1 cellular context compared by ENCODE assay signal in the genomic region with DNA sequence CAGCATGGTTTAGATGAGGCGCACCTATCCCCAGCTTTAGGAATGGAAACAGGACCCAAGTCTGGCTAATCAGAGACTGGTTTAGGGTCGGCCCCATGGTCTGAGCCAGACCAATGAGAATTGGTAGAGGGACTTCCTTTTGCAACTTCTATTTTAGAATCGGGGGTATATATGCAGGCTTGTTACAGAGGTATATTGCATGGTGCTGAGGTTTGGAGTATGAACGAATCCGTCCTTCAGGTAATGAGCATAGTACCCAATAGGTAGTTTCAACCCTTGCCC.
TF ChIP-seq lines count a peak whose summit lies in the region.

No MANE protein-coding gene starts in this region.

TF ChIP-seq in K562, 482 proteins besides CTCF, POLR2A, EP300 and RAD21:
- TF ChIP-seq, protein P1, sequence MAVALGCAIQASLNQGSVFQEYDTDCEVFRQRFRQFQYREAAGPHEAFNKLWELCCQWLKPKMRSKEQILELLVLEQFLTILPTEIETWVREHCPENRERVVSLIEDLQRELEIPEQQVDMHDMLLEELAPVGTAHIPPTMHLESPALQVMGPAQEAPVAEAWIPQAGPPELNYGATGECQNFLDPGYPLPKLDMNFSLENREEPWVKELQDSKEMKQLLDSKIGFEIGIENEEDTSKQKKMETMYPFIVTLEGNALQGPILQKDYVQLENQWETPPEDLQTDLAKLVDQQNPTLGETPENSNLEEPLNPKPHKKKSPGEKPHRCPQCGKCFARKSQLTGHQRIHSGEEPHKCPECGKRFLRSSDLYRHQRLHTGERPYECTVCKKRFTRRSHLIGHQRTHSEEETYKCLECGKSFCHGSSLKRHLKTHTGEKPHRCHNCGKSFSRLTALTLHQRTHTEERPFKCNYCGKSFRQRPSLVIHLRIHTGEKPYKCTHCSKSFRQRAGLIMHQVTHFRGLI (CRISPR knock-in tag; IDR thresholded peaks at IDR 0.05), result no peak
- TF ChIP-seq KDM5B (IDR thresholded peaks at IDR 0.05; ENCODE audit: insufficient replicate concordance, low read depth, low read length) (no peak), ZNF695 (CRISPR knock-in tag; IDR thresholded peaks at IDR 0.05) (no peak), NR1H2 (CRISPR knock-in tag; IDR thresholded peaks at IDR 0.05) (no peak), ZEB2 (IDR thresholded peaks at IDR 0.05) (no peak), CEBPG (CRISPR knock-in tag; IDR thresholded peaks at IDR 0.05) (0 out of 2 replicates have a peak, but pooled peaks have one; percentile 5), CEBPG (tag; conservative IDR thresholded peaks at IDR 0.05 in 1 of 2, IDR thresholded peaks at IDR 0.05 in 1 of 2) (no peak), PRDM10 (IDR thresholded peaks at IDR 0.05; ENCODE audit: partially characterized antibody) (peak; percentile 7), SETDB1 (IDR thresholded peaks at IDR 0.05; ENCODE audit: low read length) (no peak), ZNF133 (CRISPR knock-in tag; IDR thresholded peaks at IDR 0.05) (no peak), TBL1XR1 (IDR thresholded peaks at IDR 0.05; ENCODE audit: low read length in 2 of 2) (no peak), ZBTB33 (CRISPR knock-in tag; IDR thresholded peaks at IDR 0.05) (no peak), POLR3A (IDR thresholded peaks at IDR 0.05; ENCODE audit: borderline replicate concordance, extremely low read depth, insufficient read depth, insufficient read length) (no peak), EP400 (IDR thresholded peaks at IDR 0.05) (no peak), ZBTB11 (CRISPR knock-in tag; IDR thresholded peaks at IDR 0.05) (no peak), L3MBTL2 (IDR thresholded peaks at IDR 0.05) (no peak), HEY1 (CRISPR knock-in tag; IDR thresholded peaks at IDR 0.05; ENCODE audit: borderline replicate concordance) (no peak), STAG1 (CRISPR knock-in tag; IDR thresholded peaks at IDR 0.05; ENCODE audit: borderline replicate concordance) (no peak), SMARCA5 (IDR thresholded peaks at IDR 0.05) (no peak), GMEB1 (CRISPR knock-in tag; IDR thresholded peaks at IDR 0.05) (no peak), FOXK1 (CRISPR knock-in tag; IDR thresholded peaks at IDR 0.05; ENCODE audit: borderline replicate concordance) (no peak), MLLT1 (IDR thresholded peaks at IDR 0.05) (no peak), TBP (optimal IDR thresholded peaks at IDR 0.05; ENCODE audit: low read depth, low read length) (peak; percentile 25), NR0B1 (IDR thresholded peaks at IDR 0.05; ENCODE audit: partially characterized antibody) (no peak), FOSL1 (tag; conservative IDR thresholded peaks at IDR 0.05) (no peak)
- TF ChIP-seq, protein P2, sequence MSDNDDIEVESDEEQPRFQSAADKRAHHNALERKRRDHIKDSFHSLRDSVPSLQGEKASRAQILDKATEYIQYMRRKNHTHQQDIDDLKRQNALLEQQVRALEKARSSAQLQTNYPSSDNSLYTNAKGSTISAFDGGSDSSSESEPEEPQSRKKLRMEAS (CRISPR knock-in tag; IDR thresholded peaks at IDR 0.05), result no peak
- TF ChIP-seq, protein P3, sequence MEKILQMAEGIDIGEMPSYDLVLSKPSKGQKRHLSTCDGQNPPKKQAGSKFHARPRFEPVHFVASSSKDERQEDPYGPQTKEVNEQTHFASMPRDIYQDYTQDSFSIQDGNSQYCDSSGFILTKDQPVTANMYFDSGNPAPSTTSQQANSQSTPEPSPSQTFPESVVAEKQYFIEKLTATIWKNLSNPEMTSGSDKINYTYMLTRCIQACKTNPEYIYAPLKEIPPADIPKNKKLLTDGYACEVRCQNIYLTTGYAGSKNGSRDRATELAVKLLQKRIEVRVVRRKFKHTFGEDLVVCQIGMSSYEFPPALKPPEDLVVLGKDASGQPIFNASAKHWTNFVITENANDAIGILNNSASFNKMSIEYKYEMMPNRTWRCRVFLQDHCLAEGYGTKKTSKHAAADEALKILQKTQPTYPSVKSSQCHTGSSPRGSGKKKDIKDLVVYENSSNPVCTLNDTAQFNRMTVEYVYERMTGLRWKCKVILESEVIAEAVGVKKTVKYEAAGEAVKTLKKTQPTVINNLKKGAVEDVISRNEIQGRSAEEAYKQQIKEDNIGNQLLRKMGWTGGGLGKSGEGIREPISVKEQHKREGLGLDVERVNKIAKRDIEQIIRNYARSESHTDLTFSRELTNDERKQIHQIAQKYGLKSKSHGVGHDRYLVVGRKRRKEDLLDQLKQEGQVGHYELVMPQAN (IDR thresholded peaks at IDR 0.05; ENCODE audit: borderline replicate concordance), result no peak
